Comparison of ENCODE assay signal across 17 cellular contexts in the genomic region with DNA sequence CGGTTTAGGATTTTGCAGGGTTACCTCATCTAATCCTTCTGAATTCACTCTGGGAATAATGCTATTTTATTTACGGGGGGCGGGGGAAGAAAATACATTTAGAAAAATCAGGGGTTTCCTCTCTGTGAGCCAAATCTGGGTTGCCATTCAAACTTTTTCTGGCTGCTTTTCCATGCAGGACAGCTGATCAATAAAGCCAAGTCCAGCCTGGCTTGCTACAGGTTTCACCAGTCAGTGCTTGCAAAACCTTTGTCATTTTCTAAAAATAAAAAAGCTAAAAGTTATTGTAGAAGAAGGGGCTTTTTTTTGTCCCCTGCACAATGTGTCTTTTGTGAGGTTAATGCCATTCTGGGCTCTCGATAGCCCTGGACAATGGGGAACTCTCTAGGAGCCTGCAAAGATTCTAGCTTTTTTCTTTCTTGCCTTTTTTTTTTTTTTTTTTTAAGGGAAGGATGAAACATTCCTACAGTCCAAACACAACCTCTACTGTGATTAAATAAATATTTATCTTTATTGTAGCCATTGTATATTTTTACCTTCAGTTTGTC. TPM values are rescaled to one million over a fixed set of nuclear protein-coding genes. Genes with fewer than 3 reads are reported as not detected.
DNase-seq lines count a peak whose midpoint lies in the region; ATAC-seq and TF ChIP-seq lines count a peak whose summit lies in the region.
"Had no signal": no experiment of that assay in that cellular context is flagged by ENCODE, and none has a peak within 500 bp of the region (broad histone marks: within the 10 kb centered on the region; RNA-seq: fewer than 3 reads in every experiment).

No MANE protein-coding gene starts in this region.

- H3K4me1 Mint-ChIP-seq in T-helper 2 cell treated with Interferon-gamma antibody and Interleukin-4, amounts not matched to agents 5 μg/mL and 100 μg/mL, for 36 hours (ENCODE audit: low read depth): peaks cover 13% of the 10 kb centered on the region

- H3K36me3 Mint-ChIP-seq in T-helper 2 cell treated with Interferon-gamma antibody and Interleukin-4, amounts not matched to agents 5 μg/mL and 100 μg/mL, for 36 hours (ENCODE audit: low read depth): no peaks in the 10 kb centered on the region

- no peaks in the 10 kb centered on the region for H4K20me1 ChIP-seq in hepatocyte (ENCODE audit: insufficient read depth, poor library complexity, severe bottlenecking)
- no peaks in the 10 kb centered on the region for H4K20me1 ChIP-seq in osteoblast (ENCODE audit: insufficient read depth, low read length)

- H2AFZ ChIP-seq in hepatocyte (no peak overlapping the region), osteoblast (ENCODE audit: low read length) (no peak overlapping the region)

- no peaks in the 10 kb centered on the region for H3K9me2 ChIP-seq in hepatocyte (replicated peaks; ENCODE audit: insufficient read depth)

- peaks cover 37% of the 10 kb centered on the region for H3K79me2 ChIP-seq in hepatocyte
- H3K79me2 ChIP-seq in osteoblast (ENCODE audit: insufficient read depth, low read length): peaks cover 40% of the 10 kb centered on the region

- WGBS in hepatocyte (ENCODE audit: low lambda C conversion rate, missing lambda C conversion rate): 79% methylated on average over 4 of the region's 4 CpGs

- H3K27me3 Mint-ChIP-seq in T-helper 2 cell treated with Interferon-gamma antibody and Interleukin-4, amounts not matched to agents 5 μg/mL and 100 μg/mL, for 36 hours (ENCODE audit: low read depth): peaks cover 68% of the 10 kb centered on the region

- peak overlapping the region; percentile 82 for H3K4me2 ChIP-seq in hepatocyte
- peak overlapping the region; percentile 90 for H3K4me2 ChIP-seq in osteoblast (ENCODE audit: insufficient read depth, low read length)

- H3K27ac ChIP-seq in VCaP: peak overlapping the region; percentile 97
- no peak overlapping the region for H3K27ac ChIP-seq in hepatocyte
- H3K27ac ChIP-seq in osteoblast (ENCODE audit: low read depth, low read length): peak overlapping the region; percentile 67

- ATAC-seq in GM21526 (IDR thresholded peaks at IDR 0.05; ENCODE audit: low FRiP score, unreplicated experiment): no peak

- H3K36me3 ChIP-seq in BE2C (no peaks in the 10 kb centered on the region), hepatocyte (replicated peaks; ENCODE audit: insufficient read depth, low read depth) (no peaks in the 10 kb centered on the region), osteoblast (ENCODE audit: insufficient read depth, low read length) (no peaks in the 10 kb centered on the region)

- H3K27ac Mint-ChIP-seq in T-helper 2 cell treated with Interferon-gamma antibody and Interleukin-4, amounts not matched to agents 5 μg/mL and 100 μg/mL, for 36 hours: no peak overlapping the region
- H3K27ac Mint-ChIP-seq: activated T-helper 1 cell treated with anti-CD3 and anti-CD28 coated beads, Interleukin-12 subunit alpha, Interleukin-12 subunit beta, Interleukin-2, Interleukin-4 antibody, amounts not matched to agents 30 ng/mL and 10 ng/mL and 1 ng/mL, durations not matched to agents 14 hours and 24 hours and 36 hours; naive B cell had no signal

- H3K4me3 Mint-ChIP-seq in T-helper 2 cell treated with Interferon-gamma antibody and Interleukin-4, amounts not matched to agents 5 μg/mL and 100 μg/mL, for 36 hours: no peak overlapping the region
- H3K4me3 Mint-ChIP-seq: activated T-helper 1 cell treated with anti-CD3 and anti-CD28 coated beads, Interleukin-12 subunit alpha, Interleukin-12 subunit beta, Interleukin-2, Interleukin-4 antibody, amounts not matched to agents 30 ng/mL and 10 ng/mL and 1 ng/mL, durations not matched to agents 14 hours and 24 hours and 36 hours had no signal

- no peaks in the 10 kb centered on the region for H3K9me3 Mint-ChIP-seq in T-helper 2 cell treated with Interferon-gamma antibody and Interleukin-4, amounts not matched to agents 5 μg/mL and 100 μg/mL, for 36 hours
- H3K9me3 Mint-ChIP-seq: activated T-helper 1 cell treated with anti-CD3 and anti-CD28 coated beads, Interleukin-12 subunit alpha, Interleukin-12 subunit beta, Interleukin-2, Interleukin-4 antibody, amounts not matched to agents 30 ng/mL and 10 ng/mL and 1 ng/mL, durations not matched to agents 14 hours and 24 hours and 36 hours; naive B cell had no signal

- DNase-seq in BE2C (no peak), hepatocyte (ENCODE audit: low spot score) (no peak), osteoblast (ENCODE audit: insufficient read length, low spot score, missing footprints) (peak; percentile 73), OCI-M1 (lab: John Stamatoyannopoulos, UW) (no peak), DMS79 (lab: John Stamatoyannopoulos, UW) (no peak)
- no peak for DNase-seq in T-helper 2 cell treated with Interferon-gamma antibody and Interleukin-4, amounts not matched to agents 5 μg/mL and 100 μg/mL, for 36 hours (ENCODE audit: low spot score)
- DNase-seq: amniotic stem cell, dermis blood vessel endothelial cell, DMS153, Karpas-422, naive B cell, NCI-H1694 treated with DMSO at 0.1 percent for 48 hours, SHP77, T1000 had no signal

- peaks cover 5% of the 10 kb centered on the region for H3K4me1 ChIP-seq in BE2C
- H3K4me1 ChIP-seq in hepatocyte (ENCODE audit: insufficient read depth): peaks cover 52% of the 10 kb centered on the region
- peaks cover 39% of the 10 kb centered on the region for H3K4me1 ChIP-seq in osteoblast (ENCODE audit: insufficient read depth, low read length)

- TF ChIP-seq CTCF in BE2C (IDR thresholded peaks at IDR 0.05; ENCODE audit: low read depth, low read length) (no peak), VCaP (conservative IDR thresholded peaks at IDR 0.05) (no peak), hepatocyte (IDR thresholded peaks at IDR 0.05; ENCODE audit: poor library complexity) (no peak), osteoblast (IDR thresholded peaks at IDR 0.05; ENCODE audit: extremely low read depth, low read depth, low read length) (no peak)

- no peaks in the 10 kb centered on the region for H3K9me3 ChIP-seq in BE2C
- no peaks in the 10 kb centered on the region for H3K9me3 ChIP-seq in hepatocyte (ENCODE audit: low read depth)
- no peaks in the 10 kb centered on the region for H3K9me3 ChIP-seq in osteoblast (ENCODE audit: low read depth, low read length)

- H3K4me3 ChIP-seq in BE2C (ENCODE audit: low read depth, low read length) (peak overlapping the region; percentile 67), hepatocyte (no peak overlapping the region), osteoblast (ENCODE audit: insufficient read depth, low read length) (no peak overlapping the region)

- H3K27me3 ChIP-seq in BE2C (no peaks in the 10 kb centered on the region), hepatocyte (peaks cover 64% of the 10 kb centered on the region), osteoblast (ENCODE audit: insufficient read depth, low read length) (no peaks in the 10 kb centered on the region)

RNA-seq across cellular contexts. Expression of a gene that starts 13.1 kb away (rescaled TPM):
- polyA plus RNA-seq in BE2C (2012; ENCODE audit: insufficient read depth, insufficient read length, low read depth): 14.5 TPM
- 11.5 and 11.6 TPM in 2 replicates for total RNA-seq in hepatocyte
- 6.4 and 10.9 TPM in 2 replicates for polyA plus RNA-seq in hepatocyte
- 14.1 and 14.5 TPM in 2 replicates for total RNA-seq in osteoblast
